Comparison of ENCODE assay signal across 9 cellular contexts in genomic region chr18:67023059-67023458, GRCh38.
"Had no signal": no experiment of that assay in that cellular context is flagged by ENCODE, and none has a peak within 500 bp of the region (broad histone marks: within the 10 kb centered on the region; RNA-seq: fewer than 3 reads in every experiment).

No MANE protein-coding gene starts in this region.

- H3K36me3 ChIP-seq: HAP-1 had no signal

- ATAC-seq: GM23338, HCT116 had no signal

- H2AFZ ChIP-seq: GM23248, GM23338 had no signal

- H3K9me3 ChIP-seq: HAP-1 had no signal

- H3K27ac ChIP-seq: GM23248 had no signal

- H3K4me3 ChIP-seq: GM23248, GM23338, HAP-1 had no signal

- H3K4me1 ChIP-seq: HAP-1 had no signal

- H3K4me2 ChIP-seq: GM23338 had no signal

- H3K9ac ChIP-seq: GM23248 had no signal

- DNase-seq: GM23248, GOT3, H7, H9, HCEC 1CT, HFFc6 had no signal
